In genomic region chr10:91944880-91945630, GRCh38 we compare ENCODE assay signal across 11 cellular contexts. TPM values are rescaled to one million over a fixed set of nuclear protein-coding genes. Genes with fewer than 3 reads are reported as not detected.
DNase-seq lines count a peak whose midpoint lies in the region; ATAC-seq lines count a peak whose summit lies in the region.
"Had no signal": no experiment of that assay in that cellular context is flagged by ENCODE, and none has a peak within 500 bp of the region (broad histone marks: within the 10 kb centered on the region; RNA-seq: fewer than 3 reads in every experiment).

No MANE protein-coding gene starts in this region.

- no peaks in the 10 kb centered on the region for H3K27me3 Mint-ChIP-seq in activated T-cell treated with anti-CD3 and anti-CD28 coated beads, Interleukin-2, amount 50 U/mL, for 24 hours
- H3K27me3 Mint-ChIP-seq: B cell; naive thymus-derived CD8-positive, alpha-beta T cell had no signal

- peak; percentile 90 for ATAC-seq in HG02981 (IDR thresholded peaks at IDR 0.05; ENCODE audit: unreplicated experiment)
- peak; percentile 98 to 99 for ATAC-seq in activated naive CD4-positive, alpha-beta T cell treated with anti-CD3 and anti-CD28 coated beads, Interleukin-2, amount 50 U/mL, for 72 hours
- peak; percentile 100 for ATAC-seq in stimulated activated effector memory CD8-positive, alpha-beta T cell treated with anti-CD3 and anti-CD28 coated beads, Interleukin-12 subunit alpha, Interleukin-12 subunit beta, amount 100 ng/mL, for 72 hours
- no peak for ATAC-seq in HG02970 (IDR thresholded peaks at IDR 0.05; ENCODE audit: low FRiP score, unreplicated experiment)

- H3K4me3 Mint-ChIP-seq in activated T-cell treated with anti-CD3 and anti-CD28 coated beads, Interleukin-2, amount 50 U/mL, for 24 hours, result peak overlapping the region; percentile 33
- H3K4me3 Mint-ChIP-seq in stimulated activated effector memory CD8-positive, alpha-beta T cell treated with anti-CD3 and anti-CD28 coated beads, Interleukin-12 subunit alpha, Interleukin-12 subunit beta, amount 100 ng/mL, for 72 hours, result peak overlapping the region; percentile 49
- H3K4me3 Mint-ChIP-seq: B cell; naive thymus-derived CD8-positive, alpha-beta T cell had no signal

- H3K36me3 Mint-ChIP-seq in activated T-cell treated with anti-CD3 and anti-CD28 coated beads, Interleukin-2, amount 50 U/mL, for 24 hours (ENCODE audit: low read depth), result peaks cover 83% of the 10 kb centered on the region
- peaks cover 0 to 29% of the 10 kb centered on the region in 2 donors for H3K36me3 Mint-ChIP-seq in activated naive CD4-positive, alpha-beta T cell treated with anti-CD3 and anti-CD28 coated beads, Interleukin-2, amount 50 U/mL, for 72 hours
- H3K36me3 Mint-ChIP-seq in stimulated activated effector memory CD8-positive, alpha-beta T cell treated with anti-CD3 and anti-CD28 coated beads, Interleukin-12 subunit alpha, Interleukin-12 subunit beta, amount 100 ng/mL, for 72 hours, result peaks cover 100% of the 10 kb centered on the region

- peaks cover 41% of the 10 kb centered on the region for H3K4me1 Mint-ChIP-seq in activated T-cell treated with anti-CD3 and anti-CD28 coated beads, Interleukin-2, amount 50 U/mL, for 24 hours (ENCODE audit: low read depth)
- H3K4me1 Mint-ChIP-seq in stimulated activated effector memory CD8-positive, alpha-beta T cell treated with anti-CD3 and anti-CD28 coated beads, Interleukin-12 subunit alpha, Interleukin-12 subunit beta, amount 100 ng/mL, for 72 hours, result peaks cover 20% of the 10 kb centered on the region
- H3K4me1 Mint-ChIP-seq: B cell had no signal

- DNase-seq in activated T-cell treated with anti-CD3 and anti-CD28 coated beads, Interleukin-2, amount 50 U/mL, for 24 hours, result no peak
- DNase-seq in activated T-cell treated with anti-CD3 and anti-CD28 coated beads for 4 hours, result no peak
- peak in 1 of 2 donors; percentile 9 for DNase-seq in activated naive CD4-positive, alpha-beta T cell treated with anti-CD3 and anti-CD28 coated beads, Interleukin-2, amount 50 U/mL, for 72 hours (ENCODE audit: low spot score in 2 of 2)
- DNase-seq in stimulated activated effector memory CD8-positive, alpha-beta T cell treated with anti-CD3 and anti-CD28 coated beads, Interleukin-12 subunit alpha, Interleukin-12 subunit beta, amount 100 ng/mL, for 72 hours (ENCODE audit: low spot score in 2 of 2), result no peak
- DNase-seq in cortex of kidney (lab: John Stamatoyannopoulos, UW), result no peak
- no peak for DNase-seq in GM19238 (ENCODE audit: insufficient read length, low spot score)
- DNase-seq: naive thymus-derived CD8-positive, alpha-beta T cell; NCI-H2081 treated with DMSO at 0.1 percent for 48 hours had no signal

- peak overlapping the region; percentile 88 for H3K27ac Mint-ChIP-seq in activated T-cell treated with anti-CD3 and anti-CD28 coated beads, Interleukin-2, amount 50 U/mL, for 24 hours
- peak overlapping the region; percentile 84 to 96 for H3K27ac Mint-ChIP-seq in activated naive CD4-positive, alpha-beta T cell treated with anti-CD3 and anti-CD28 coated beads, Interleukin-2, amount 50 U/mL, for 72 hours
- peak overlapping the region; percentile 63 for H3K27ac Mint-ChIP-seq in stimulated activated effector memory CD8-positive, alpha-beta T cell treated with anti-CD3 and anti-CD28 coated beads, Interleukin-12 subunit alpha, Interleukin-12 subunit beta, amount 100 ng/mL, for 72 hours
- H3K27ac Mint-ChIP-seq: B cell had no signal

- H3K9me3 Mint-ChIP-seq in activated T-cell treated with anti-CD3 and anti-CD28 coated beads, Interleukin-2, amount 50 U/mL, for 24 hours, result no peaks in the 10 kb centered on the region
- no peaks in the 10 kb centered on the region for H3K9me3 Mint-ChIP-seq in activated naive CD4-positive, alpha-beta T cell treated with anti-CD3 and anti-CD28 coated beads, Interleukin-2, amount 50 U/mL, for 72 hours
- no peaks in the 10 kb centered on the region for H3K9me3 Mint-ChIP-seq in stimulated activated effector memory CD8-positive, alpha-beta T cell treated with anti-CD3 and anti-CD28 coated beads, Interleukin-12 subunit alpha, Interleukin-12 subunit beta, amount 100 ng/mL, for 72 hours
- H3K9me3 Mint-ChIP-seq: naive thymus-derived CD8-positive, alpha-beta T cell had no signal

RNA-seq across cellular contexts. Expression of gene BTAF1, which starts 21.5 kb away (rescaled TPM):
- total RNA-seq in activated naive CD4-positive, alpha-beta T cell treated with anti-CD3 and anti-CD28 coated beads, Interleukin-2, amount 50 U/mL, for 72 hours, result 10 to 100 TPM; 72.9 to 74.2 TPM

RNA-seq across cellular contexts. Expression of gene FGFBP3, which starts 35.8 kb away (rescaled TPM):
- total RNA-seq in activated naive CD4-positive, alpha-beta T cell treated with anti-CD3 and anti-CD28 coated beads, Interleukin-2, amount 50 U/mL, for 72 hours, result 1 to 10 TPM in 1 of 2 donors, under 1 TPM in 1; 0.25 to 1.5 TPM
